Comparison of ENCODE assay signal across 14 cellular contexts in the genomic region with DNA sequence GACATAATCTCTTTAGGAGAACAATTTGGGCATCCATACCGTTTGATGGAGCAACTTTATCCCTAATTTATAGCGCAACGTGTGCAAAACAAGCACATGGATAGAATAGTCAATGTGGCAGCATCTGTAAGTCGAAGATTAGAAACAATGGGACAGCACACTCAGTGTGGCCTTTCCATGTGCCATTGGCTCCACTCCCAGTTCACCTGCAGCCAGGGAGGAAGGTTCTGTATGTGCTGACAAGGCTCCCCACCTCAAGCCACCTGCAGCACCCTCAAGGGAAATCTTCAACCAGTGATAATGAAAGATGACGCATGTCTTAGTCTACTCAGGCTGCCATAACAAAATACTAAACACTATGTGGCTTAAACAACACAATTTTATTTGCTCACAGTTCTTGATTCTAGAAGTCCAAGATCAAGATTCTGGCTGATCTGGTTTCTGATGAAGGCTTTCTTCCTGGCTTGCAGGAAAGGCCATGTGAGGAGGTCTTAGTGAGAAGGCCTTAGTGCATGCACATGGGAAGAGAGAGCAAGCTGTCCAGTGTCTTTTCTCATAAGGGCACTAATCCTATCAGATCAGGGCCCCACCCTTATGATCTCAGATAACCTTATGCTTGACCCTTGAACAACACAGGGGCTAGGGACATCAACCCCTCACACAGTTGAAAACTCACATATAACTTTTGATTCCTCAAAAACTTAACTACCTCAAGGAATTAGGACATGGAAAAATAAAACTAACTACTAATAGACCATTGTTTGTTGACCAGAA. TPM values are rescaled to one million over a fixed set of nuclear protein-coding genes. Genes with fewer than 3 reads are reported as not detected.
A peak's percentile ranks its signal among the peaks of the same experiment; 100 is the strongest.
DNase-seq lines count a peak whose midpoint lies in the region; ATAC-seq and TF ChIP-seq lines count a peak whose summit lies in the region.
"Had no signal": no experiment of that assay in that cellular context is flagged by ENCODE, and none has a peak within 500 bp of the region (broad histone marks: within the 10 kb centered on the region; RNA-seq: fewer than 3 reads in every experiment).

No MANE protein-coding gene starts in this region.

- H3K4me1 ChIP-seq in SJCRH30 = no peaks in the 10 kb centered on the region
- H3K4me1 ChIP-seq: ascending aorta had no signal

- no peaks in the 10 kb centered on the region for H3K36me3 ChIP-seq in SJCRH30
- H3K36me3 ChIP-seq: ascending aorta, neutrophil, Peyer's patch, sigmoid colon, suprapubic skin had no signal

- ATAC-seq in natural killer cell (no peak), HG03354 (IDR thresholded peaks at IDR 0.05; ENCODE audit: poor library complexity, severe bottlenecking, unreplicated experiment) (no peak)
- ATAC-seq: HCT116 had no signal

- CTCF ChIA-PET in activated naive CD4-positive, alpha-beta T cell treated with anti-CD3 and anti-CD28 coated beads, Interleukin-2, amount 10 ng/mL, durations not matched to agents 7 days and 5 days (lab: Charles Lee) = interaction anchor here (1.0 to 1.8 kb wide), 3 partner anchors 73 to 186 kb away, joined by 3 to 6 read pairs (median 3); no protein-coding TSS in a partner anchor

- TF ChIP-seq CTCF in natural killer cell (IDR thresholded peaks at IDR 0.05) = no peak

- H3K27ac Mint-ChIP-seq in IgD-negative memory B cell (peak overlapping the region in 2 of 3 donors; percentile 31 to 81), natural killer cell (peak overlapping the region; percentile 15 to 62)
- H3K27ac Mint-ChIP-seq in activated naive CD4-positive, alpha-beta T cell treated with anti-CD3 and anti-CD28 coated beads, Interleukin-2, amount 10 ng/mL, durations not matched to agents 7 days and 5 days = peak overlapping the region; percentile 71

- H3K27me3 Mint-ChIP-seq in IgD-negative memory B cell (peaks cover 27% of the 10 kb centered on the region), natural killer cell (ENCODE audit: low read depth in 2 of 2) (peaks cover 10 to 24% of the 10 kb centered on the region in 2 donors)
- H3K27me3 Mint-ChIP-seq in activated naive CD4-positive, alpha-beta T cell treated with anti-CD3 and anti-CD28 coated beads, Interleukin-2, amount 10 ng/mL, durations not matched to agents 7 days and 5 days = no peaks in the 10 kb centered on the region

- H3K4me3 Mint-ChIP-seq in IgD-negative memory B cell (peak overlapping the region in 1 of 4 donors; percentile 59), natural killer cell (no peak overlapping the region)
- H3K4me3 Mint-ChIP-seq in activated naive CD4-positive, alpha-beta T cell treated with anti-CD3 and anti-CD28 coated beads, Interleukin-2, amount 10 ng/mL, durations not matched to agents 7 days and 5 days = no peak overlapping the region

- H3K4me3 ChIP-seq in SJCRH30 = no peak overlapping the region
- H3K4me3 ChIP-seq: ascending aorta, Peyer's patch, sigmoid colon, suprapubic skin had no signal

- H3K9me3 Mint-ChIP-seq in IgD-negative memory B cell (peaks cover 0 to 5% (median 5%) of the 10 kb centered on the region in 3 donors), natural killer cell (no peaks in the 10 kb centered on the region)
- peaks cover 10% of the 10 kb centered on the region for H3K9me3 Mint-ChIP-seq in activated naive CD4-positive, alpha-beta T cell treated with anti-CD3 and anti-CD28 coated beads, Interleukin-2, amount 10 ng/mL, durations not matched to agents 7 days and 5 days

- H3K36me3 Mint-ChIP-seq in IgD-negative memory B cell (peaks cover 2% of the 10 kb centered on the region), natural killer cell (no peaks in the 10 kb centered on the region)
- no peaks in the 10 kb centered on the region for H3K36me3 Mint-ChIP-seq in activated naive CD4-positive, alpha-beta T cell treated with anti-CD3 and anti-CD28 coated beads, Interleukin-2, amount 10 ng/mL, durations not matched to agents 7 days and 5 days

- intact Hi-C loops in natural killer cell (cut with micrococcal nuclease) = no loop called here

- DNase-seq in activated effector memory CD4-positive, alpha-beta T cell treated with anti-CD3 and anti-CD28 coated beads, Interleukin-2, amount 50 U/mL, for 16 hours = peak; percentile 66
- no peak for DNase-seq in activated effector memory CD4-positive, alpha-beta T cell treated with Interleukin-2 at 50 U/mL for 16 hours
- DNase-seq in activated naive CD4-positive, alpha-beta T cell treated with anti-CD3 and anti-CD28 coated beads, Interleukin-2, amount 10 ng/mL, durations not matched to agents 7 days and 5 days = no peak
- no peak for DNase-seq in natural killer cell
- DNase-seq in SJCRH30 = no peak
- no peak for DNase-seq in SHP77 (lab: John Stamatoyannopoulos, UW)
- DNase-seq: sigmoid colon had no signal

- H3K27me3 ChIP-seq in SJCRH30 = 0 out of 2 replicates have a peak, but pooled peaks cover 2% of the 10 kb centered on the region
- H3K27me3 ChIP-seq: ascending aorta, neutrophil, Peyer's patch, sigmoid colon, suprapubic skin had no signal

- H3K27ac ChIP-seq in SJCRH30 = no peak overlapping the region
- H3K27ac ChIP-seq: ascending aorta, neutrophil, sigmoid colon, suprapubic skin had no signal

- H3K4me1 Mint-ChIP-seq in IgD-negative memory B cell (peaks cover 12 to 26% (median 20%) of the 10 kb centered on the region in 3 donors), natural killer cell (peaks cover 14 to 19% of the 10 kb centered on the region in 2 donors)
- peaks cover 20% of the 10 kb centered on the region for H3K4me1 Mint-ChIP-seq in activated naive CD4-positive, alpha-beta T cell treated with anti-CD3 and anti-CD28 coated beads, Interleukin-2, amount 10 ng/mL, durations not matched to agents 7 days and 5 days

- H3K9me3 ChIP-seq in SJCRH30 (replicated peaks) = no peaks in the 10 kb centered on the region
- H3K9me3 ChIP-seq: ascending aorta, neutrophil, sigmoid colon, suprapubic skin had no signal

RNA-seq across cellular contexts. Expression of a gene that starts 34.9 kb away (rescaled TPM):
- polyA plus RNA-seq in IgD-negative memory B cell = 19.8 TPM
- total RNA-seq in natural killer cell = 10 to 100 TPM in 1 of 3 donors, 1 to 10 TPM in 2; 6.6 to 12.2 (median 8.3) TPM
- total RNA-seq in SJCRH30 (2014; rRNA removed; shearing (Covaris generic)) = 8.2 TPM in 2 replicates
- total RNA-seq: ascending aorta had no signal
